9 cellular contexts compared by ENCODE assay signal in genomic region chr6:10425973-10426780, GRCh38. TPM values are rescaled to one million over a fixed set of nuclear protein-coding genes. Genes with fewer than 3 reads are reported as not detected.
DNase-seq lines count a peak whose midpoint lies in the region; ATAC-seq, FAIRE-seq and TF ChIP-seq lines count a peak whose summit lies in the region.
"Had no signal": no experiment of that assay in that cellular context is flagged by ENCODE, and none has a peak within 500 bp of the region (broad histone marks: within the 10 kb centered on the region; RNA-seq: fewer than 3 reads in every experiment).

No MANE protein-coding gene starts in this region.

- ATAC-seq in GM19468 (IDR thresholded peaks at IDR 0.05; ENCODE audit: extremely low read depth, unreplicated experiment), result peak; percentile 30
- peak; percentile 91 for ATAC-seq in left lobe of liver

- H3K27ac ChIP-seq in brain microvascular endothelial cell (no peak overlapping the region), tibial artery (peak overlapping the region in 1 of 2 donors; percentile 73)

- intact Hi-C loops in tibial artery (cut with DNase I; ENCODE audit: low total_unique reads), result no loop called here

- peak; percentile 79 for DNase-seq in Daoy (ENCODE audit: low read depth)
- DNase-seq in HTR-8/SVneo (ENCODE audit: insufficient read length, low spot score), result peak; percentile 69
- no peak for DNase-seq in brain microvascular endothelial cell
- DNase-seq in left lobe of liver (ENCODE audit: low spot score), result peak; percentile 68
- DNase-seq in tibial artery, result no peak
- no peak for DNase-seq in NCI-H2196 treated with DMSO at 0.1 percent for 48 hours (lab: John Stamatoyannopoulos, UW; ENCODE audit: unreplicated experiment)
- DNase-seq in NCI-H2196 (lab: John Stamatoyannopoulos, UW; ENCODE audit: unreplicated experiment), result no peak

- H3K27me3 ChIP-seq in brain microvascular endothelial cell (replicated peaks) (peaks cover 48% of the 10 kb centered on the region), tibial artery (peaks cover 0 to 66% of the 10 kb centered on the region in 2 donors)

- H3K4me3 ChIP-seq in brain microvascular endothelial cell (ENCODE audit: low read depth, low read length) (peak overlapping the region; percentile 62), tibial artery (peak overlapping the region; percentile 50 to 56)

- peaks cover 0 to 22% (median 16%) of the 10 kb centered on the region in 4 donors for H3K4me1 ChIP-seq in tibial artery

- no peaks in the 10 kb centered on the region for H3K9me3 ChIP-seq in tibial artery

- in situ Hi-C loops in brain microvascular endothelial cell (cut with HindIII; ENCODE audit: low pct_ligation_motif_present, low sequenced_read_pairs), result no loop called here

- H3K36me3 ChIP-seq in brain microvascular endothelial cell (replicated peaks), result no peaks in the 10 kb centered on the region
- no peaks in the 10 kb centered on the region for H3K36me3 ChIP-seq in tibial artery

- TF ChIP-seq CTCF in brain microvascular endothelial cell (IDR thresholded peaks at IDR 0.05; ENCODE audit: low read depth, low read length, missing control alignments) (no peak), tibial artery (IDR thresholded peaks at IDR 0.05) (no peak)

- FAIRE-seq in HTR-8/SVneo (lab: Jason Lieb, UNC), result peak; percentile 57

RNA-seq across cellular contexts. Expression of gene TFAP2A, which starts 11.3 kb away (rescaled TPM):
- 4.5 and 5.6 TPM in 2 replicates for total RNA-seq in Daoy (2014; rRNA removed; shearing (Covaris generic))
- total RNA-seq in left lobe of liver, result 0.45 TPM
- total RNA-seq: activated CD8-positive, alpha-beta memory T cell treated with anti-CD3 and anti-CD28 coated beads for 36 hours had no signal

Comparison
In these comparisons a context has a peak if more than half of its experiments do, and no peak if none do; other contexts are left out.
1. DNase-seq: peak in Daoy (single experiment), HTR-8/SVneo (single experiment) and left lobe of liver (single experiment); none in brain microvascular endothelial cell (single experiment), tibial artery (0 of 2), NCI-H2196 treated with DMSO at 0.1 percent for 48 hours (single experiment) and NCI-H2196 (single experiment).